36 cellular contexts compared by ENCODE assay signal in genomic region chr4:129213692-129214091, GRCh38.
"Had no signal": no experiment of that assay in that cellular context is flagged by ENCODE, and none has a peak within 500 bp of the region (broad histone marks: within the 10 kb centered on the region; RNA-seq: fewer than 3 reads in every experiment).

No MANE protein-coding gene starts in this region.

- H3K4me3 ChIP-seq: Peyer's patch had no signal

- H3K27me3 ChIP-seq: brain microvascular endothelial cell, Peyer's patch had no signal

- H3K27ac ChIP-seq: brain microvascular endothelial cell, Peyer's patch, WERI-Rb-1 had no signal

- H3K27ac Mint-ChIP-seq: activated CD4-positive, alpha-beta memory T cell treated with anti-CD3 and anti-CD28 coated beads, Interleukin-2, amount 10 ng/mL, durations not matched to agents 7 days and 5 days; activated CD8-positive, alpha-beta memory T cell treated with anti-CD3 and anti-CD28 coated beads, Interleukin-2, amount 10 ng/mL, durations not matched to agents 7 days and 5 days; activated naive CD8-positive, alpha-beta T cell treated with anti-CD3 and anti-CD28 coated beads for 36 hours had no signal

- H3K36me3 Mint-ChIP-seq: activated CD8-positive, alpha-beta memory T cell treated with anti-CD3 and anti-CD28 coated beads, Interleukin-2, amount 10 ng/mL, durations not matched to agents 7 days and 5 days; activated naive CD8-positive, alpha-beta T cell treated with anti-CD3 and anti-CD28 coated beads for 36 hours had no signal

- H3K9me3 Mint-ChIP-seq: activated CD4-positive, alpha-beta memory T cell treated with anti-CD3 and anti-CD28 coated beads, Interleukin-2, amount 10 ng/mL, durations not matched to agents 7 days and 5 days; activated naive CD8-positive, alpha-beta T cell treated with anti-CD3 and anti-CD28 coated beads for 36 hours; central memory CD8-positive, alpha-beta T cell had no signal

- H3K4me3 Mint-ChIP-seq: activated CD4-positive, alpha-beta memory T cell treated with anti-CD3 and anti-CD28 coated beads, Interleukin-2, amount 10 ng/mL, durations not matched to agents 7 days and 5 days; activated CD8-positive, alpha-beta memory T cell treated with anti-CD3 and anti-CD28 coated beads, Interleukin-2, amount 10 ng/mL, durations not matched to agents 7 days and 5 days; activated naive CD8-positive, alpha-beta T cell treated with anti-CD3 and anti-CD28 coated beads for 36 hours; central memory CD8-positive, alpha-beta T cell had no signal

- ATAC-seq: activated CD8-positive, alpha-beta memory T cell treated with anti-CD3 and anti-CD28 coated beads, Interleukin-2, amount 10 ng/mL, durations not matched to agents 7 days and 5 days; PC-3 had no signal

- H3K36me3 ChIP-seq: brain microvascular endothelial cell, Peyer's patch, WERI-Rb-1 had no signal

- H3K4me1 ChIP-seq: Peyer's patch had no signal

- DNase-seq: activated CD4-positive, alpha-beta memory T cell treated with anti-CD3 and anti-CD28 coated beads, Interleukin-2, amount 10 ng/mL, durations not matched to agents 7 days and 5 days; activated CD4-positive, alpha-beta T cell treated with anti-CD3 and anti-CD28 coated beads for 1 hour; activated CD4-positive, alpha-beta T cell treated with anti-CD3 and anti-CD28 coated beads for 48 hours; activated CD4-positive, CD25-positive, alpha-beta regulatory T cell; activated CD8-positive, alpha-beta memory T cell treated with anti-CD3 and anti-CD28 coated beads for 24 hours; activated CD8-positive, alpha-beta memory T cell treated with anti-CD3 and anti-CD28 coated beads, Interleukin-2, amount 10 ng/mL, durations not matched to agents 7 days and 5 days; activated CD8-positive, alpha-beta memory T cell treated with anti-CD3 and anti-CD28 coated beads, Interleukin-2, amount 50 U/mL, for 48 hours; activated effector memory CD4-positive, alpha-beta T cell treated with Interleukin-2 at 50 U/mL for 16 hours; activated naive CD4-positive, alpha-beta T cell; activated naive CD4-positive, alpha-beta T cell treated with anti-CD3 and anti-CD28 coated beads, Interleukin-2, amount 50 U/mL, for 16 hours; activated naive CD8-positive, alpha-beta T cell treated with anti-CD3 and anti-CD28 coated beads for 36 hours; activated T-cell treated with anti-CD3 and anti-CD28 coated beads, Interleukin-2, amount 50 U/mL, for 48 hours; amniotic stem cell; aorta; brain microvascular endothelial cell; Karpas-422; KBM-7; NCI-H1048; NCI-H146; NCI-H187; NCI-H2029 treated with DMSO at 0.1 percent for 48 hours; NCI-H2107; NCI-H2171; NCI-H510A; NCI-H526; NCI-H748 treated with DMSO at 0.1 percent for 48 hours; NK-92 treated with Interleukin-12 subunit alpha and Interleukin-12 subunit beta, amount 100 ng/mL, for 24 hours; PC-3; Peyer's patch; RPMI8226; SW 1271; T-helper 1 cell; T-helper 2 cell; T-helper 9 cell; WERI-Rb-1 had no signal

- H3K27me3 Mint-ChIP-seq: activated naive CD8-positive, alpha-beta T cell treated with anti-CD3 and anti-CD28 coated beads for 36 hours had no signal

- H3K9me3 ChIP-seq: Peyer's patch had no signal

- H3K4me1 Mint-ChIP-seq: activated CD4-positive, alpha-beta memory T cell treated with anti-CD3 and anti-CD28 coated beads, Interleukin-2, amount 10 ng/mL, durations not matched to agents 7 days and 5 days; activated CD8-positive, alpha-beta memory T cell treated with anti-CD3 and anti-CD28 coated beads, Interleukin-2, amount 10 ng/mL, durations not matched to agents 7 days and 5 days; activated naive CD8-positive, alpha-beta T cell treated with anti-CD3 and anti-CD28 coated beads for 36 hours; central memory CD8-positive, alpha-beta T cell had no signal
